Comparison of ENCODE assay signal across 14 cellular contexts in genomic region chr11:61298663-61299244, GRCh38. TPM values are rescaled to one million over a fixed set of nuclear protein-coding genes. Genes with fewer than 3 reads are reported as not detected.
DNase-seq lines count a peak whose midpoint lies in the region; ATAC-seq, FAIRE-seq and TF ChIP-seq lines count a peak whose summit lies in the region.
"Had no signal": no experiment of that assay in that cellular context is flagged by ENCODE, and none has a peak within 500 bp of the region (broad histone marks: within the 10 kb centered on the region; RNA-seq: fewer than 3 reads in every experiment).

No MANE protein-coding gene starts in this region.

- in situ Hi-C loops in K562 (cut with MboI) = no loop called here

- H3K4me1 ChIP-seq in left ventricle myocardium inferior (peaks cover 41% of the 10 kb centered on the region), heart right ventricle (peaks cover 6 to 45% (median 37%) of the 10 kb centered on the region in 9 donors), K562 (replicated peaks in 1 of 2; ENCODE audit: control insufficient read depth in 2 of 2, insufficient read depth in 2 of 2, low read length in 2 of 2) (peaks cover 0 to 20% of the 10 kb centered on the region in 2 experiments; a peak in 1 of 5 replicates), muscle layer of duodenum (ENCODE audit: control insufficient read depth in 1 of 2, insufficient read depth in 2 of 2, low read length in 2 of 2) (peaks cover 11 to 36% of the 10 kb centered on the region in 2 donors), vagina (peaks cover 46% of the 10 kb centered on the region)

- no peak overlapping the region for H3K27ac Mint-ChIP-seq in CD4-positive, alpha-beta T cell
- H3K27ac Mint-ChIP-seq: activated CD4-positive, alpha-beta memory T cell treated with anti-CD3 and anti-CD28 coated beads for 36 hours had no signal

- no peak for TF ChIP-seq CTCF in left ventricle myocardium inferior (IDR thresholded peaks at IDR 0.05; ENCODE audit: borderline replicate concordance)
- TF ChIP-seq CTCF in heart right ventricle (IDR thresholded peaks at IDR 0.05) = no peak
- no peak for TF ChIP-seq CTCF in K562 (IDR thresholded peaks at IDR 0.05 in 2 of 3, conservative IDR thresholded peaks at IDR 0.05 in 1 of 3; ENCODE audit: insufficient read depth in 2 of 3, low read depth in 1 of 3, low read length in 3 of 3)
- no peak for TF ChIP-seq CTCF in vagina (IDR thresholded peaks at IDR 0.05)
- no peak for TF ChIP-seq CTCF in CD4-positive, alpha-beta T cell (IDR thresholded peaks at IDR 0.05)

- H3K9me3 Mint-ChIP-seq in CD4-positive, alpha-beta T cell = no peaks in the 10 kb centered on the region
- H3K9me3 Mint-ChIP-seq: activated CD4-positive, alpha-beta memory T cell treated with anti-CD3 and anti-CD28 coated beads for 36 hours had no signal

- WGBS in heart right ventricle, 2 donors = 90 to 94% methylated on average over 4 of the region's 4 CpGs
- WGBS in K562 (ENCODE audit: insufficient coverage, low coverage, missing lambda C conversion rate) = 81% methylated on average over 4 of the region's 4 CpGs

- TF ChIP-seq RAD21 in K562 (CRISPR knock-in tag; conservative IDR thresholded peaks at IDR 0.05 in 1 of 2, IDR thresholded peaks at IDR 0.05 in 1 of 2) = no peak

- H3K4me2 ChIP-seq in K562 (ENCODE audit: insufficient read depth, low read length) = no peak overlapping the region
- H3K4me2 ChIP-seq: PC-9 had no signal

- H3K4me1 Mint-ChIP-seq in CD4-positive, alpha-beta T cell (ENCODE audit: low read depth) = peaks cover 41% of the 10 kb centered on the region

- H3K4me3 Mint-ChIP-seq in CD4-positive, alpha-beta T cell = no peak overlapping the region
- H3K4me3 Mint-ChIP-seq: activated CD4-positive, alpha-beta memory T cell treated with anti-CD3 and anti-CD28 coated beads for 36 hours had no signal

- no peaks in the 10 kb centered on the region for H4K20me1 ChIP-seq in K562 (replicated peaks; ENCODE audit: control insufficient read depth, insufficient read depth, low read length)

- peaks cover 66% of the 10 kb centered on the region for H3K36me3 Mint-ChIP-seq in CD4-positive, alpha-beta T cell (ENCODE audit: low read depth)

- peaks cover 52% of the 10 kb centered on the region for H3K36me3 ChIP-seq in left ventricle myocardium inferior
- peaks cover 0 to 60% (median 40%) of the 10 kb centered on the region in 9 donors for H3K36me3 ChIP-seq in heart right ventricle
- H3K36me3 ChIP-seq in K562 (ENCODE audit: control insufficient read depth, insufficient read depth, low read length) = peaks cover 69% of the 10 kb centered on the region
- peaks cover 46 to 61% of the 10 kb centered on the region in 2 donors for H3K36me3 ChIP-seq in muscle layer of duodenum (ENCODE audit: control insufficient read depth in 1 of 2, insufficient read depth in 2 of 2, low read length in 2 of 2)
- peaks cover 0 to 48% of the 10 kb centered on the region in 2 donors for H3K36me3 ChIP-seq in vagina

- DNase-seq in left ventricle myocardium inferior (no peak), heart right ventricle (no peak), K562 (ENCODE audit: extremely low read depth in 1 of 4, low spot score in 3 of 4) (no peak), vagina (ENCODE audit: extremely low spot score in 2 of 2) (no peak), epidermal melanocyte (ENCODE audit: insufficient read length, low spot score) (no peak)
- no peak for DNase-seq in CD4-positive, alpha-beta T cell
- DNase-seq: activated CD4-positive, alpha-beta memory T cell treated with anti-CD3 and anti-CD28 coated beads for 36 hours; activated naive CD4-positive, alpha-beta T cell treated with Interleukin-2 at 50 U/mL for 16 hours; NCI-H1092; PC-9; T1000 had no signal

- H3K27me3 ChIP-seq in left ventricle myocardium inferior (ENCODE audit: low read depth) (no peaks in the 10 kb centered on the region), heart right ventricle (peaks cover 0 to 24% (median 0%) of the 10 kb centered on the region in 7 donors), K562 (ENCODE audit: control insufficient read depth in 2 of 2, insufficient read depth in 2 of 2, low read length in 2 of 2) (no peaks in the 10 kb centered on the region), muscle layer of duodenum (ENCODE audit: low read depth, low read length) (no peaks in the 10 kb centered on the region), vagina (no peaks in the 10 kb centered on the region)
- H3K27me3 ChIP-seq in CD4-positive, alpha-beta T cell (ENCODE audit: control insufficient read depth, insufficient read depth, low read length) = peaks cover 12% of the 10 kb centered on the region

- no peak for FAIRE-seq in K562 (lab: Jason Lieb, UNC)
- FAIRE-seq: H1 had no signal

- TF ChIP-seq POLR2A in K562 (conservative IDR thresholded peaks at IDR 0.05) (no peak), vagina (IDR thresholded peaks at IDR 0.05) (no peak)

- POLR2A ChIA-PET in K562 (lab: Yijun Ruan, JAX) = interaction anchor here (0.6 to 4.0 kb wide), 10 partner anchors 10 to 443 kb away, joined by 3 to 25 read pairs (median 4); partner anchors contain the start of genes DDB1, TKFC and TMEM138
- POLR2A ChIA-PET in CD4-positive, alpha-beta T cell (lab: Charles Lee) = no interaction called here

- peak overlapping the region in 1 of 2 experiments; percentile 39; a peak in 1 of 4 replicates for H3K9ac ChIP-seq in K562 (ENCODE audit: insufficient read depth in 1 of 2, low read depth in 2 of 2, low read length in 2 of 2)

- H3K79me2 ChIP-seq in K562 (ENCODE audit: control insufficient read depth, insufficient read depth, low read length) = no peaks in the 10 kb centered on the region

- no peak for TF ChIP-seq EP300 in K562 (IDR thresholded peaks at IDR 0.05; ENCODE audit: low read length)

- H3K9me3 ChIP-seq in left ventricle myocardium inferior (replicated peaks) (no peaks in the 10 kb centered on the region), heart right ventricle (no peaks in the 10 kb centered on the region), K562 (replicated peaks; ENCODE audit: control insufficient read depth, insufficient read depth, low read depth, low read length) (no peaks in the 10 kb centered on the region), muscle layer of duodenum (ENCODE audit: control insufficient read depth in 1 of 2, low read length in 2 of 2) (no peaks in the 10 kb centered on the region), vagina (no peaks in the 10 kb centered on the region)
- H3K9me3 ChIP-seq in CD4-positive, alpha-beta T cell (ENCODE audit: control insufficient read depth, low read length) = no peaks in the 10 kb centered on the region

- peak overlapping the region; percentile 53 for H3K27ac ChIP-seq in left ventricle myocardium inferior (replicated peaks)
- peak overlapping the region in 2 of 10 donors; percentile 15 to 39 for H3K27ac ChIP-seq in heart right ventricle
- no peak overlapping the region for H3K27ac ChIP-seq in K562 (ENCODE audit: extremely low read depth, low read depth, low read length)
- H3K27ac ChIP-seq in muscle layer of duodenum (ENCODE audit: low read length) = peak overlapping the region; percentile 27
- peak overlapping the region; percentile 20 for H3K27ac ChIP-seq in vagina
- H3K27ac ChIP-seq in CD4-positive, alpha-beta T cell (ENCODE audit: low read depth, low read length) = no peak overlapping the region
- H3K27ac ChIP-seq: PC-9 had no signal

- intact Hi-C loops in left ventricle myocardium inferior (cut with micrococcal nuclease) (no loop called here), heart right ventricle (cut with DNase I) (no loop called here), K562 (cut with micrococcal nuclease) (no loop called here), vagina (cut with DNase I) (no loop called here)
- intact Hi-C loops in CD4-positive, alpha-beta T cell (cut with DNase I, micrococcal nuclease) = no loop called here

- BruUV-seq in K562 (replicated peaks; lab: Mats Ljungman, UMichigan) = no TSS peak

- peaks cover 12% of the 10 kb centered on the region for H3K27me3 Mint-ChIP-seq in CD4-positive, alpha-beta T cell

- H2AFZ ChIP-seq in K562 (ENCODE audit: low read depth, low read length) = no peak overlapping the region
- H2AFZ ChIP-seq: PC-9 had no signal

- no peak for ATAC-seq in heart right ventricle
- no peak for ATAC-seq in K562
- ATAC-seq in HG02588 (IDR thresholded peaks at IDR 0.05; ENCODE audit: unreplicated experiment) = no peak
- ATAC-seq in CD4-positive, alpha-beta T cell (ENCODE audit: poor library complexity) = no peak

- CTCF ChIA-PET in K562 (lab: Yijun Ruan, JAX; ENCODE audit: low intra/inter-chr PET ratio) = no interaction called here
- CTCF ChIA-PET in CD4-positive, alpha-beta T cell (lab: Charles Lee) = no interaction called here

- H3K9me1 ChIP-seq in K562 (ENCODE audit: control insufficient read depth, insufficient read depth, low read length) = no peaks in the 10 kb centered on the region

- no peak overlapping the region for H3K4me3 ChIP-seq in left ventricle myocardium inferior
- H3K4me3 ChIP-seq in heart right ventricle = no peak overlapping the region
- no peak overlapping the region for H3K4me3 ChIP-seq in K562
- no peak overlapping the region for H3K4me3 ChIP-seq in muscle layer of duodenum (ENCODE audit: low read depth in 1 of 2, low read length in 2 of 2)
- H3K4me3 ChIP-seq in vagina = no peak overlapping the region
- H3K4me3 ChIP-seq: PC-9 had no signal

RNA-seq across cellular contexts. Expression of gene VWCE, which starts 3.6 kb away (rescaled TPM):
- 0.77 TPM for total RNA-seq in left ventricle myocardium inferior
- total RNA-seq in heart right ventricle = 1 to 10 TPM in 4 of 10 donors, under 1 TPM in 6; 0.47 to 2.2 (median 0.89) TPM
- polyA plus RNA-seq in heart right ventricle = 1 to 10 TPM in 1 of 2 donors, under 1 TPM in 1; 0.42 to 1.2 TPM
- total RNA-seq in K562 (2011; cell fraction: chromatin; rRNA removed; ENCODE audit: low replicate concordance) = 6.5 and 15.9 TPM in 2 replicates
- 6.2 and 7.8 TPM in 2 replicates for total RNA-seq in K562 (2011; cell fraction: nucleolus; rRNA removed)
- 7.5 and 7.9 TPM in 2 replicates for total RNA-seq in K562 (2011; cell fraction: nucleoplasm; rRNA removed)
- 0.32 and 0.41 TPM in 2 replicates for total RNA-seq in K562 (2014; rRNA removed)
- 0.26 and 0.36 TPM in 2 replicates for total RNA-seq in K562 (2014; rRNA removed; fragmentation: Illumina TruSeq; extraction: Trizol)
- 0.38 and 0.65 TPM in 2 replicates for total RNA-seq in K562 (2015; rRNA removed; fragmentation: Illumina TruSeq; extraction: Trizol)
- 0.74 and 1.1 TPM in 2 replicates for total RNA-seq in K562 (2021)
- polyA plus RNA-seq in K562 (2011; rRNA removed) = 0.60 and 0.89 TPM in 2 replicates
- polyA plus RNA-seq in K562 (2011; cell fraction: cytosol; rRNA removed) = 0.73 and 1.1 TPM in 2 replicates
- 3.0 and 3.8 TPM in 2 replicates for polyA plus RNA-seq in K562 (2011; cell fraction: nucleus; rRNA removed)
- 0.82 and 1.8 TPM in 2 replicates for polyA plus RNA-seq in K562 (2012)
- polyA plus RNA-seq in K562 (2014; fragmentation: Illumina TruSeq; extraction: Trizol) = 0.48 and 0.67 TPM in 2 replicates
- under 1 TPM in 1 of 2 experiments, not detected in 1; 0.06 TPM for polyA plus RNA-seq in K562 (2014; fragmentation: Nextera tagmentation; extraction: Ambion mirVana)
- polyA plus RNA-seq in K562 (2014; rRNA removed) = 0.86 and 1.6 TPM in 2 replicates
- polyA minus RNA-seq in K562 (2011; rRNA and poly(A)+ RNA removed) = 0.46 and 0.57 TPM in 2 replicates
- polyA minus RNA-seq in K562 (2011; cell fraction: cytosol; rRNA and poly(A)+ RNA removed) = not detected in 2 replicates
- 1.2 and 2.2 TPM in 2 replicates for polyA minus RNA-seq in K562 (2011; cell fraction: nucleus; rRNA and poly(A)+ RNA removed)
- total RNA-seq in vagina = 3.4 TPM
- total RNA-seq in CD4-positive, alpha-beta T cell = 1 to 10 TPM in 1 of 2 experiments, under 1 TPM in 1; 0.64 to 1.0 TPM

RNA-seq across cellular contexts. Expression of gene DDB1, which starts 34.2 kb away (rescaled TPM):
- total RNA-seq in left ventricle myocardium inferior = 128 TPM
- 100 to 1,000 TPM; 101 to 147 (median 129) TPM for total RNA-seq in heart right ventricle
- 100 to 1,000 TPM in 1 of 2 donors, 10 to 100 TPM in 1; 59.0 to 147 TPM for polyA plus RNA-seq in heart right ventricle
- total RNA-seq in K562 (2011; cell fraction: chromatin; rRNA removed; ENCODE audit: low replicate concordance) = 556 and 576 TPM in 2 replicates
- total RNA-seq in K562 (2011; cell fraction: nucleolus; rRNA removed) = 305 and 316 TPM in 2 replicates
- total RNA-seq in K562 (2011; cell fraction: nucleoplasm; rRNA removed) = 405 and 524 TPM in 2 replicates
- 273 and 325 TPM in 2 replicates for total RNA-seq in K562 (2014; rRNA removed)
- 237 and 239 TPM in 2 replicates for total RNA-seq in K562 (2014; rRNA removed; fragmentation: Illumina TruSeq; extraction: Trizol)
- 250 and 251 TPM in 2 replicates for total RNA-seq in K562 (2015; rRNA removed; fragmentation: Illumina TruSeq; extraction: Trizol)
- 307 and 322 TPM in 2 replicates for total RNA-seq in K562 (2021)
- polyA plus RNA-seq in K562 (2011; rRNA removed) = 290 and 343 TPM in 2 replicates
- 317 and 331 TPM in 2 replicates for polyA plus RNA-seq in K562 (2011; cell fraction: cytosol; rRNA removed)
- polyA plus RNA-seq in K562 (2011; cell fraction: nucleus; rRNA removed) = 256 and 322 TPM in 2 replicates
- polyA plus RNA-seq in K562 (2012) = 149 and 169 TPM in 2 replicates
- 259 and 266 TPM in 2 replicates for polyA plus RNA-seq in K562 (2014; fragmentation: Illumina TruSeq; extraction: Trizol)
- polyA plus RNA-seq in K562 (2014; fragmentation: Nextera tagmentation; extraction: Ambion mirVana) = 100 to 1,000 TPM; 172 to 361 TPM
- polyA plus RNA-seq in K562 (2014; rRNA removed) = 201 and 224 TPM in 2 replicates
- polyA minus RNA-seq in K562 (2011; rRNA and poly(A)+ RNA removed) = 588 and 731 TPM in 2 replicates
- 325 and 351 TPM in 2 replicates for polyA minus RNA-seq in K562 (2011; cell fraction: cytosol; rRNA and poly(A)+ RNA removed)
- 120 and 182 TPM in 2 replicates for polyA minus RNA-seq in K562 (2011; cell fraction: nucleus; rRNA and poly(A)+ RNA removed)
- 132 TPM for total RNA-seq in vagina
- 100 to 1,000 TPM; 140 to 147 TPM for total RNA-seq in CD4-positive, alpha-beta T cell

RNA-seq across cellular contexts. Expression of gene TKFC, which starts 34.3 kb away (rescaled TPM):
- total RNA-seq in left ventricle myocardium inferior = 17.8 TPM
- 10 to 100 TPM; 13.9 to 26.1 (median 20.9) TPM for total RNA-seq in heart right ventricle
- 10 to 100 TPM; 11.8 to 12.1 TPM for polyA plus RNA-seq in heart right ventricle
- 149 and 318 TPM in 2 replicates for total RNA-seq in K562 (2011; cell fraction: chromatin; rRNA removed; ENCODE audit: low replicate concordance)
- total RNA-seq in K562 (2011; cell fraction: nucleolus; rRNA removed) = 164 and 169 TPM in 2 replicates
- 118 and 132 TPM in 2 replicates for total RNA-seq in K562 (2011; cell fraction: nucleoplasm; rRNA removed)
- total RNA-seq in K562 (2014; rRNA removed) = 28.5 and 35.2 TPM in 2 replicates
- 12.0 and 13.9 TPM in 2 replicates for total RNA-seq in K562 (2014; rRNA removed; fragmentation: Illumina TruSeq; extraction: Trizol)
- total RNA-seq in K562 (2015; rRNA removed; fragmentation: Illumina TruSeq; extraction: Trizol) = 19.3 and 21.7 TPM in 2 replicates
- total RNA-seq in K562 (2021) = 53.6 and 61.7 TPM in 2 replicates
- 30.8 and 58.0 TPM in 2 replicates for polyA plus RNA-seq in K562 (2011; rRNA removed)
- polyA plus RNA-seq in K562 (2011; cell fraction: cytosol; rRNA removed) = 40.7 and 63.4 TPM in 2 replicates
- 222 and 275 TPM in 2 replicates for polyA plus RNA-seq in K562 (2011; cell fraction: nucleus; rRNA removed)
- 43.1 and 60.5 TPM in 2 replicates for polyA plus RNA-seq in K562 (2012)
- polyA plus RNA-seq in K562 (2014; fragmentation: Illumina TruSeq; extraction: Trizol) = 34.0 and 36.6 TPM in 2 replicates
- 1 to 10 TPM; 2.0 to 2.3 TPM for polyA plus RNA-seq in K562 (2014; fragmentation: Nextera tagmentation; extraction: Ambion mirVana)
- polyA plus RNA-seq in K562 (2014; rRNA removed) = 45.6 and 52.6 TPM in 2 replicates
- 25.9 and 30.8 TPM in 2 replicates for polyA minus RNA-seq in K562 (2011; rRNA and poly(A)+ RNA removed)
- 27.2 and 40.0 TPM in 2 replicates for polyA minus RNA-seq in K562 (2011; cell fraction: cytosol; rRNA and poly(A)+ RNA removed)
- 62.5 and 67.2 TPM in 2 replicates for polyA minus RNA-seq in K562 (2011; cell fraction: nucleus; rRNA and poly(A)+ RNA removed)
- 22.6 TPM for total RNA-seq in vagina
- 10 to 100 TPM; 21.8 to 26.3 TPM for total RNA-seq in CD4-positive, alpha-beta T cell

RNA-seq across cellular contexts. Expression of gene PGA5, which starts 57.8 kb away (rescaled TPM):
- total RNA-seq in left ventricle myocardium inferior (not detected), heart right ventricle (under 1 TPM in 4 of 10 donors, not detected in 6; 0.30 to 0.93 (median 0.60) TPM), K562 (2014; rRNA removed) (not detected in 2 replicates), K562 (2014; rRNA removed; fragmentation: Illumina TruSeq; extraction: Trizol) (not detected in 2 replicates), K562 (2015; rRNA removed; fragmentation: Illumina TruSeq; extraction: Trizol) (not detected in 2 replicates), K562 (2021) (not detected in 2 replicates), vagina (not detected)
- polyA plus RNA-seq in heart right ventricle (under 1 TPM; 0.14 to 0.66 TPM), K562 (2011; rRNA removed) (not detected in 2 replicates), K562 (2014; fragmentation: Illumina TruSeq; extraction: Trizol) (not detected in 2 replicates), K562 (2014; fragmentation: Nextera tagmentation; extraction: Ambion mirVana) (not detected), K562 (2014; rRNA removed) (not detected in 2 replicates)
- total RNA-seq in K562 (2011; cell fraction: chromatin; rRNA removed; ENCODE audit: low replicate concordance) = not detected in 2 replicates
- not detected in 2 replicates for total RNA-seq in K562 (2011; cell fraction: nucleolus; rRNA removed)
- total RNA-seq in K562 (2011; cell fraction: nucleoplasm; rRNA removed) = not detected in 2 replicates
- not detected in 2 replicates for polyA plus RNA-seq in K562 (2011; cell fraction: cytosol; rRNA removed)
- 0.20 TPM in 1 of 2 replicates, not detected in the other for polyA plus RNA-seq in K562 (2011; cell fraction: nucleus; rRNA removed)
- not detected in 2 replicates for polyA plus RNA-seq in K562 (2012)
- not detected in 2 replicates for polyA minus RNA-seq in K562 (2011; rRNA and poly(A)+ RNA removed)
- not detected in 2 replicates for polyA minus RNA-seq in K562 (2011; cell fraction: cytosol; rRNA and poly(A)+ RNA removed)
- polyA minus RNA-seq in K562 (2011; cell fraction: nucleus; rRNA and poly(A)+ RNA removed) = not detected in 2 replicates
- not detected for total RNA-seq in CD4-positive, alpha-beta T cell
- total RNA-seq: activated CD4-positive, alpha-beta memory T cell treated with anti-CD3 and anti-CD28 coated beads for 36 hours; PC-9 had no signal

Comparison
In these comparisons a context has a peak if more than half of its experiments do, and no peak if none do; other contexts are left out.
1. H3K27ac ChIP-seq: peak in left ventricle myocardium inferior (single experiment), muscle layer of duodenum (single experiment) and vagina (single experiment); none in K562 (single experiment) and CD4-positive, alpha-beta T cell (single experiment).